In the genomic region with DNA sequence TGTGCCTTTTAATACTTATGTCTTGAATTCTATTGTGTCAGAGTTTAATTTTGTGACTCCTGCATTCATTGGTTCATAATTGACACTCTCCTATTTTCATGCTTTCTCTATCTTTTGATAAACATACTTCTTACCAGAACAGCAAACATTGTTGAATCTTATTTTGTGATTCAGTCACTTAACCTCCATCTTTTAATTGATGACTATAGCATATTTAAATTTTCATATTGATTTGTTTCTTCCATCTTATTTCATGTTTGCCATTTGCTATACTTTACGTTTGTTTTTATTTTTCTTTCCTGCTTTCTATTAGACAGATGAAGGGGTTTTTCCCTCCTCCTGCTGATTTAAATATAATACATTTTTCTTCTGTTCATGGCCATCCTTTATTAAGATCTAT, we compare ENCODE assay signal across 26 cellular contexts.
"Had no signal": no experiment of that assay in that cellular context is flagged by ENCODE, and none has a peak within 500 bp of the region (broad histone marks: within the 10 kb centered on the region; RNA-seq: fewer than 3 reads in every experiment).

No MANE protein-coding gene starts in this region.

- H3K27me3 ChIP-seq: neural progenitor cell, neutrophil, right atrium auricular region, tibial nerve, uterus had no signal

- FAIRE-seq: islet of Langerhans had no signal

- H2AFZ ChIP-seq: neural progenitor cell had no signal

- H3K4me1 ChIP-seq: left ventricle myocardium inferior, neural progenitor cell, right atrium auricular region, spleen, uterus had no signal

- H3K27ac ChIP-seq: left ventricle myocardium inferior, neural progenitor cell, neutrophil, right atrium auricular region, skin epidermis, spleen, tibial nerve, uterus had no signal

- H3K4me3 ChIP-seq: left ventricle myocardium inferior, lung, neural progenitor cell, right atrium auricular region, skin epidermis, spleen, tibial nerve, uterus had no signal

- ATAC-seq: natural killer cell; sciatic nerve; stimulated activated memory B cell treated with anti-CD40 and anti-IgM and Interleukin-4, amounts not matched to agents 10 μg/mL and 1 μg/mL and 100 μg/mL, for 72 hours; stimulated activated naive CD8-positive, alpha-beta T cell treated with anti-CD3 and anti-CD28 coated beads, Interleukin-15, amount 100 ng/mL, for 72 hours had no signal

- H3K9me3 ChIP-seq: left ventricle myocardium inferior, neutrophil, right atrium auricular region, spleen, tibial nerve, uterus had no signal

- H3K36me3 ChIP-seq: left ventricle myocardium inferior, neural progenitor cell, neutrophil, right atrium auricular region, spleen, tibial nerve, uterus had no signal

- H3K9ac ChIP-seq: neural progenitor cell had no signal

- DNase-seq: hypothalamus; immature natural killer cell; left ventricle myocardium inferior; mesendoderm; naive B cell; natural killer cell; nephron progenitor cell; occipital lobe; spleen; stimulated activated CD4-positive, alpha-beta T cell treated with anti-CD3 and anti-CD28 coated beads, Interleukin-1b, Interleukin-23, amount 100 ng/mL, for 48 hours; stimulated activated CD4-positive, alpha-beta T cell treated with anti-CD3 and anti-CD28 coated beads, Interleukin-2, amount 100 ng/mL, for 48 hours; stimulated activated CD4-positive, alpha-beta T cell treated with anti-CD3 and anti-CD28 coated beads, Interleukin-4, amount 100 ng/mL, for 4 hours; stimulated activated CD8-positive, alpha-beta memory T cell treated with anti-CD3 and anti-CD28 coated beads, Interleukin-4, amount 100 ng/mL, for 48 hours; stimulated activated naive CD4-positive, alpha-beta T cell treated with Interleukin-2 at 50 U/mL for 16 hours; stimulated activated naive CD8-positive, alpha-beta T cell treated with anti-CD3 and anti-CD28 coated beads, Interleukin-15, amount 100 ng/mL, for 72 hours; substantia nigra; uterus had no signal

- H3K4me2 ChIP-seq: neural progenitor cell had no signal
